ENCODE assay signal across 35 cellular contexts in genomic region chr19:28988066-28988465, GRCh38.
"Had no signal": no experiment of that assay in that cellular context is flagged by ENCODE, and none has a peak within 500 bp of the region (broad histone marks: within the 10 kb centered on the region; RNA-seq: fewer than 3 reads in every experiment).

No MANE protein-coding gene starts in this region.

- H3K4me1 Mint-ChIP-seq: activated B cell treated with CpG ODN at 0.5 μM for 24 hours; activated CD4-positive, alpha-beta T cell treated with anti-CD3 and anti-CD28 coated beads, Interleukin-2, amount 10 ng/mL, durations not matched to agents 24 days and 14 days; activated naive CD8-positive, alpha-beta T cell treated with anti-CD3 and anti-CD28 coated beads for 36 hours; activated T-helper 17 cell treated with anti-CD3 and anti-CD28 coated beads, Interleukin-2, amount 50 U/mL, for 72 hours had no signal

- H3K36me3 Mint-ChIP-seq: activated CD4-positive, alpha-beta memory T cell treated with anti-CD3 and anti-CD28 coated beads for 36 hours; activated naive CD8-positive, alpha-beta T cell treated with anti-CD3 and anti-CD28 coated beads for 36 hours had no signal

- H3K27ac ChIP-seq: adrenal gland, body of pancreas, brain microvascular endothelial cell, breast epithelium, VCaP had no signal

- H3K4me3 Mint-ChIP-seq: activated B cell treated with CpG ODN at 0.5 μM for 24 hours; activated CD4-positive, alpha-beta memory T cell treated with anti-CD3 and anti-CD28 coated beads for 36 hours; activated CD4-positive, alpha-beta T cell treated with anti-CD3 and anti-CD28 coated beads, Interleukin-2, amount 10 ng/mL, durations not matched to agents 24 days and 14 days; activated CD8-positive, alpha-beta T cell treated with anti-CD3 and anti-CD28 coated beads for 36 hours; activated naive CD4-positive, alpha-beta T cell treated with anti-CD3 and anti-CD28 coated beads for 36 hours; activated naive CD8-positive, alpha-beta T cell treated with anti-CD3 and anti-CD28 coated beads for 36 hours; activated T-cell treated with anti-CD3 and anti-CD28 coated beads, Interleukin-2, amount 50 U/mL, for 4 hours; activated T-cell treated with anti-CD3 and anti-CD28 coated beads, Interleukin-2, amount 50 U/mL, for 72 hours; activated T-helper 1 cell treated with anti-CD3 and anti-CD28 coated beads, Interleukin-12 subunit alpha, Interleukin-12 subunit beta, Interleukin-2, Interleukin-4 antibody, amounts not matched to agents 30 ng/mL and 10 ng/mL and 1 ng/mL, durations not matched to agents 14 hours and 24 hours and 36 hours; activated T-helper 17 cell treated with anti-CD3 and anti-CD28 coated beads, Interleukin-2, amount 50 U/mL, for 72 hours; T-helper 1 cell treated with Interleukin-12 subunit alpha and Interleukin-12 subunit beta and Interleukin-4 antibody, amounts not matched to agents 30 μg/mL and 1 μg/mL, for 36 hours; T-helper 2 cell treated with Interferon-gamma antibody and Interleukin-4, amounts not matched to agents 5 μg/mL and 100 μg/mL, for 36 hours had no signal

- H3K27me3 ChIP-seq: adrenal gland, body of pancreas, brain microvascular endothelial cell had no signal

- H3K4me3 ChIP-seq: adrenal gland, body of pancreas, breast epithelium had no signal

- H3K4me1 ChIP-seq: adrenal gland, body of pancreas, breast epithelium had no signal

- H3K9me3 ChIP-seq: adrenal gland, body of pancreas had no signal

- DNase-seq: activated B cell treated with CpG ODN at 0.5 μM for 24 hours; activated CD4-positive, alpha-beta memory T cell treated with anti-CD3 and anti-CD28 coated beads for 36 hours; activated CD4-positive, alpha-beta T cell treated with anti-CD3 and anti-CD28 coated beads for 4 hours; activated CD4-positive, alpha-beta T cell treated with anti-CD3 and anti-CD28 coated beads, Interleukin-2, amount 10 ng/mL, durations not matched to agents 24 days and 14 days; activated CD4-positive, alpha-beta T cell treated with anti-CD3 and anti-CD28 coated beads, Interleukin-2, amount 50 U/mL, for 1 hour; activated CD4-positive, alpha-beta T cell treated with anti-CD3 and anti-CD28 coated beads, Interleukin-2, amount 50 U/mL, for 4 hours; activated CD4-positive, CD25-positive, alpha-beta regulatory T cell treated with anti-CD3 and anti-CD28 coated beads, Interleukin-2, amount 50 U/mL, for 72 hours; activated CD8-positive, alpha-beta memory T cell treated with anti-CD3 and anti-CD28 coated beads, Interleukin-2, amount 50 U/mL, for 4 hours; activated CD8-positive, alpha-beta T cell treated with anti-CD3 and anti-CD28 coated beads for 36 hours; activated effector memory CD4-positive, alpha-beta T cell treated with anti-CD3 and anti-CD28 coated beads, Interleukin-2, amount 50 U/mL, for 16 hours; activated gamma-delta T cell treated with Interleukin-2 at 50 U/mL for 16 hours; activated naive CD4-positive, alpha-beta T cell; activated naive CD4-positive, alpha-beta T cell treated with anti-CD3 and anti-CD28 coated beads for 36 hours; activated naive CD4-positive, alpha-beta T cell treated with anti-CD3 and anti-CD28 coated beads, Interleukin-2, amount 50 U/mL, for 16 hours; activated naive CD8-positive, alpha-beta T cell treated with anti-CD3 and anti-CD28 coated beads for 36 hours; activated T-cell treated with anti-CD3 and anti-CD28 coated beads for 4 hours; activated T-cell treated with anti-CD3 and anti-CD28 coated beads, Interleukin-2, amount 50 U/mL, for 1 hour; activated T-cell treated with anti-CD3 and anti-CD28 coated beads, Interleukin-2, amount 50 U/mL, for 4 hours; activated T-cell treated with anti-CD3 and anti-CD28 coated beads, Interleukin-2, amount 50 U/mL, for 72 hours; adrenal gland; amniotic stem cell; aorta; body of pancreas; brain microvascular endothelial cell; central memory CD4-positive, alpha-beta T cell; cerebellar nuclear complex; T-helper 2 cell; T-helper 9 cell had no signal

- H3K27ac Mint-ChIP-seq: activated B cell treated with CpG ODN at 0.5 μM for 24 hours; activated CD4-positive, alpha-beta memory T cell treated with anti-CD3 and anti-CD28 coated beads for 36 hours; activated CD4-positive, alpha-beta T cell treated with anti-CD3 and anti-CD28 coated beads, Interleukin-2, amount 10 ng/mL, durations not matched to agents 24 days and 14 days; activated CD8-positive, alpha-beta T cell treated with anti-CD3 and anti-CD28 coated beads for 36 hours; activated naive CD4-positive, alpha-beta T cell treated with anti-CD3 and anti-CD28 coated beads for 36 hours; activated naive CD4-positive, alpha-beta T cell treated with anti-CD3 and anti-CD28 coated beads, Interleukin-2, amount 50 U/mL, for 72 hours; activated naive CD8-positive, alpha-beta T cell treated with anti-CD3 and anti-CD28 coated beads for 36 hours; activated T-cell treated with anti-CD3 and anti-CD28 coated beads, Interleukin-2, amount 50 U/mL, for 72 hours; activated T-helper 1 cell treated with anti-CD3 and anti-CD28 coated beads, Interleukin-12 subunit alpha, Interleukin-12 subunit beta, Interleukin-2, Interleukin-4 antibody, amounts not matched to agents 30 ng/mL and 10 ng/mL and 1 ng/mL, durations not matched to agents 14 hours and 24 hours and 36 hours; activated T-helper 17 cell treated with anti-CD3 and anti-CD28 coated beads, Interleukin-2, amount 50 U/mL, for 72 hours; T-helper 1 cell treated with Interleukin-12 subunit alpha and Interleukin-12 subunit beta and Interleukin-4 antibody, amounts not matched to agents 30 μg/mL and 1 μg/mL, for 36 hours; T-helper 2 cell treated with Interferon-gamma antibody and Interleukin-4, amounts not matched to agents 5 μg/mL and 100 μg/mL, for 36 hours had no signal

- H3K36me3 ChIP-seq: adrenal gland, brain microvascular endothelial cell, breast epithelium had no signal

- H3K27me3 Mint-ChIP-seq: activated B cell treated with CpG ODN at 0.5 μM for 24 hours; activated CD4-positive, alpha-beta memory T cell treated with anti-CD3 and anti-CD28 coated beads for 36 hours; activated CD4-positive, alpha-beta T cell treated with anti-CD3 and anti-CD28 coated beads, Interleukin-2, amount 10 ng/mL, durations not matched to agents 24 days and 14 days; activated CD8-positive, alpha-beta T cell treated with anti-CD3 and anti-CD28 coated beads for 36 hours had no signal

- ATAC-seq: activated CD8-positive, alpha-beta T cell treated with anti-CD3 and anti-CD28 coated beads for 36 hours; activated naive CD4-positive, alpha-beta T cell treated with anti-CD3 and anti-CD28 coated beads, Interleukin-2, amount 50 U/mL, for 72 hours; activated T-cell treated with anti-CD3 and anti-CD28 coated beads, Interleukin-2, amount 50 U/mL, for 4 hours; activated T-cell treated with anti-CD3 and anti-CD28 coated beads, Interleukin-2, amount 50 U/mL, for 72 hours; activated T-helper 17 cell treated with anti-CD3 and anti-CD28 coated beads, Interleukin-2, amount 50 U/mL, for 72 hours; body of pancreas had no signal
